9 cellular contexts compared by ENCODE assay signal in the genomic region with DNA sequence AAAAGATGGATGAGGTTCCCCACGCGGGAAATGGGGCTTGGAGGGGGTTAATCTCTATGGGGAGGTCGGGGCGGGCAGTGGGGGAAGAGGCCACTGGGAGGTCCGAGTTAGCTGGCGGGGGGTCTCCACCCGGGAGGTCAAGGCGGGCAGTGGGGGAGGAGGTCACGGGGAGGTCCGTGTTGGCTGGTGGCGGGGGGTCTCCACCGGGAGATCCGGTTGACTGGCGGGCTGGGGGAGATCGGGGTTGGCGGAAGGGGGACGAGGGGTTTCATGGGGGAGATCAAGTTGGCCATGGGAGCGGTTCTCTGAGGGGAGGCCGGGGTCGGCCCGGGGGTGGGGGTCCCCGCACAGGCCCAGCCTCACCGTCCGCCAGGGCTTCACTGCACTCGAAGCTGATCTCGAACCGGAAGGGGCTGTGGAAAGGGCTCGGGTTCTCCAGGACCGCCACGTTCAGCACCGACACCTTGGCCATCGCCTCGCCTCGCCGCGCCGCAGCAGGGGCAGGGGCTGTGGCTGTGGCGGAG. TPM values are rescaled to one million over a fixed set of nuclear protein-coding genes. Genes with fewer than 3 reads are reported as not detected.
A peak's percentile ranks its signal among the peaks of the same experiment; 100 is the strongest.
DNase-seq lines count a peak whose midpoint lies in the region; TF ChIP-seq lines count a peak whose summit lies in the region.
"Had no signal": no experiment of that assay in that cellular context is flagged by ENCODE, and none has a peak within 500 bp of the region (broad histone marks: within the 10 kb centered on the region; RNA-seq: fewer than 3 reads in every experiment).

No MANE protein-coding gene starts in this region.

- H3K4me3 Mint-ChIP-seq in activated CD4-positive, alpha-beta T cell treated with anti-CD3 and anti-CD28 coated beads, Interleukin-2, amount 10 ng/mL, durations not matched to agents 7 days and 5 days: peak overlapping the region; percentile 81
- peak overlapping the region; percentile 83 for H3K4me3 Mint-ChIP-seq in activated T-helper 1 cell treated with anti-CD3 and anti-CD28 coated beads, Interleukin-12 subunit alpha, Interleukin-12 subunit beta, Interleukin-2, Interleukin-4 antibody, amounts not matched to agents 30 ng/mL and 10 ng/mL and 1 ng/mL, durations not matched to agents 14 hours and 24 hours and 36 hours

- no peak for DNase-seq in activated CD4-positive, alpha-beta T cell treated with anti-CD3 and anti-CD28 coated beads, Interleukin-2, amount 10 ng/mL, durations not matched to agents 7 days and 5 days
- no peak for DNase-seq in activated CD4-positive, alpha-beta T cell treated with anti-CD3 and anti-CD28 coated beads for 48 hours
- DNase-seq in activated T-helper 1 cell treated with anti-CD3 and anti-CD28 coated beads, Interleukin-12 subunit alpha, Interleukin-12 subunit beta, Interleukin-2, Interleukin-4 antibody, amounts not matched to agents 30 ng/mL and 10 ng/mL and 1 ng/mL, durations not matched to agents 14 hours and 24 hours and 36 hours (ENCODE audit: low spot score): no peak
- DNase-seq in testis: peak; percentile 24
- DNase-seq in amygdala (lab: John Stamatoyannopoulos, UW): no peak
- no peak for DNase-seq in activated gamma-delta T cell treated with Interleukin-2 at 50 U/mL for 16 hours
- no peak for DNase-seq in stimulated activated CD4-positive, alpha-beta T cell treated with anti-CD3 and anti-CD28 coated beads, Interleukin-4, amount 100 ng/mL, for 1 hour

- no peaks in the 10 kb centered on the region for H3K36me3 ChIP-seq in testis (ENCODE audit: low read depth, missing control alignments)

- WGBS in testis, 2 donors: 1 to 3% methylated on average over 9 to 34 of the region's 38 CpGs

- H3K4me1 ChIP-seq in testis: peaks cover 25% of the 10 kb centered on the region

- H3K9me3 Mint-ChIP-seq in activated CD4-positive, alpha-beta T cell treated with anti-CD3 and anti-CD28 coated beads, Interleukin-2, amount 10 ng/mL, durations not matched to agents 7 days and 5 days: no peaks in the 10 kb centered on the region
- H3K9me3 Mint-ChIP-seq in activated T-helper 1 cell treated with anti-CD3 and anti-CD28 coated beads, Interleukin-12 subunit alpha, Interleukin-12 subunit beta, Interleukin-2, Interleukin-4 antibody, amounts not matched to agents 30 ng/mL and 10 ng/mL and 1 ng/mL, durations not matched to agents 14 hours and 24 hours and 36 hours: no peaks in the 10 kb centered on the region

- TF ChIP-seq CTCF in testis (IDR thresholded peaks at IDR 0.05): no peak

- CTCF ChIA-PET in activated CD4-positive, alpha-beta T cell treated with anti-CD3 and anti-CD28 coated beads, Interleukin-2, amount 10 ng/mL, durations not matched to agents 7 days and 5 days (lab: Charles Lee): interaction anchor here (0.6 to 3.1 kb wide), 78 partner anchors 9 to 523 kb away, joined by 3 to 27 read pairs (median 6); a partner anchor contains a TSS

- H3K27me3 Mint-ChIP-seq in activated CD4-positive, alpha-beta T cell treated with anti-CD3 and anti-CD28 coated beads, Interleukin-2, amount 10 ng/mL, durations not matched to agents 7 days and 5 days: no peaks in the 10 kb centered on the region
- H3K27me3 Mint-ChIP-seq in activated T-helper 1 cell treated with anti-CD3 and anti-CD28 coated beads, Interleukin-12 subunit alpha, Interleukin-12 subunit beta, Interleukin-2, Interleukin-4 antibody, amounts not matched to agents 30 ng/mL and 10 ng/mL and 1 ng/mL, durations not matched to agents 14 hours and 24 hours and 36 hours (ENCODE audit: insufficient read depth): no peaks in the 10 kb centered on the region

- intact Hi-C loops in activated T-helper 1 cell treated with anti-CD3 and anti-CD28 coated beads, Interleukin-12 subunit alpha, Interleukin-12 subunit beta, Interleukin-2, Interleukin-4 antibody, amounts not matched to agents 30 ng/mL and 10 ng/mL and 1 ng/mL, durations not matched to agents 14 hours and 24 hours and 36 hours (cut with micrococcal nuclease): loop anchor here (1.0 to 5.0 kb wide), 7 partner anchors 18 to 341 kb away; a partner anchor contains a TSS
- intact Hi-C loops in testis (cut with DNase I; ENCODE audit: low total_unique reads): no loop called here

- POLR2A ChIA-PET in activated CD4-positive, alpha-beta T cell treated with anti-CD3 and anti-CD28 coated beads, Interleukin-2, amount 10 ng/mL, durations not matched to agents 7 days and 5 days (lab: Charles Lee): interaction anchor here (0.5 to 1.0 kb wide), 2 partner anchors 181 to 344 kb away, joined by 3 read pairs; no protein-coding TSS in a partner anchor

- peak overlapping the region; percentile 93 for H3K27ac Mint-ChIP-seq in activated CD4-positive, alpha-beta T cell treated with anti-CD3 and anti-CD28 coated beads, Interleukin-2, amount 10 ng/mL, durations not matched to agents 7 days and 5 days
- peak overlapping the region; percentile 85 for H3K27ac Mint-ChIP-seq in activated T-helper 1 cell treated with anti-CD3 and anti-CD28 coated beads, Interleukin-12 subunit alpha, Interleukin-12 subunit beta, Interleukin-2, Interleukin-4 antibody, amounts not matched to agents 30 ng/mL and 10 ng/mL and 1 ng/mL, durations not matched to agents 14 hours and 24 hours and 36 hours

- H3K9me3 ChIP-seq in testis: no peaks in the 10 kb centered on the region

- H3K4me1 Mint-ChIP-seq in activated CD4-positive, alpha-beta T cell treated with anti-CD3 and anti-CD28 coated beads, Interleukin-2, amount 10 ng/mL, durations not matched to agents 7 days and 5 days: peaks cover 43% of the 10 kb centered on the region
- H3K4me1 Mint-ChIP-seq in activated T-helper 1 cell treated with anti-CD3 and anti-CD28 coated beads, Interleukin-12 subunit alpha, Interleukin-12 subunit beta, Interleukin-2, Interleukin-4 antibody, amounts not matched to agents 30 ng/mL and 10 ng/mL and 1 ng/mL, durations not matched to agents 14 hours and 24 hours and 36 hours (ENCODE audit: low read depth): peaks cover 31% of the 10 kb centered on the region

- H3K4me3 ChIP-seq in testis: peak overlapping the region; percentile 50 to 83

- H3K27ac ChIP-seq in layer of hippocampus (ENCODE audit: low read depth, low read length) (peak overlapping the region; percentile 57), testis (peak overlapping the region; percentile 36 to 39)

- TF ChIP-seq POLR2A in testis (IDR thresholded peaks at IDR 0.05): no peak

- H3K36me3 Mint-ChIP-seq in activated CD4-positive, alpha-beta T cell treated with anti-CD3 and anti-CD28 coated beads, Interleukin-2, amount 10 ng/mL, durations not matched to agents 7 days and 5 days (ENCODE audit: low read depth): peaks cover 36% of the 10 kb centered on the region
- peaks cover 18% of the 10 kb centered on the region for H3K36me3 Mint-ChIP-seq in activated T-helper 1 cell treated with anti-CD3 and anti-CD28 coated beads, Interleukin-12 subunit alpha, Interleukin-12 subunit beta, Interleukin-2, Interleukin-4 antibody, amounts not matched to agents 30 ng/mL and 10 ng/mL and 1 ng/mL, durations not matched to agents 14 hours and 24 hours and 36 hours (ENCODE audit: low read depth)

- no peaks in the 10 kb centered on the region for H3K27me3 ChIP-seq in layer of hippocampus (ENCODE audit: control insufficient read depth, insufficient read depth, low read length)
- no peaks in the 10 kb centered on the region for H3K27me3 ChIP-seq in testis

RNA-seq across cellular contexts. Expression of a gene that starts 0.3 kb away (rescaled TPM):
- total RNA-seq in activated CD4-positive, alpha-beta T cell treated with anti-CD3 and anti-CD28 coated beads, Interleukin-2, amount 10 ng/mL, durations not matched to agents 7 days and 5 days: 100 to 1,000 TPM; 119 to 131 TPM
- total RNA-seq in activated T-helper 1 cell treated with anti-CD3 and anti-CD28 coated beads, Interleukin-12 subunit alpha, Interleukin-12 subunit beta, Interleukin-2, Interleukin-4 antibody, amounts not matched to agents 30 ng/mL and 10 ng/mL and 1 ng/mL, durations not matched to agents 14 hours and 24 hours and 36 hours: 76.3 and 77.4 TPM in 2 replicates
- total RNA-seq in testis: 10 to 100 TPM; 31.5 to 52.7 TPM
- polyA plus RNA-seq in testis (ENCODE audit: insufficient read depth, low read depth, low replicate concordance): 55.2 TPM

RNA-seq across cellular contexts. Expression of a gene that starts 18.5 kb away (rescaled TPM):
- 10 to 100 TPM; 50.6 to 56.8 TPM for total RNA-seq in activated CD4-positive, alpha-beta T cell treated with anti-CD3 and anti-CD28 coated beads, Interleukin-2, amount 10 ng/mL, durations not matched to agents 7 days and 5 days
- 58.6 and 63.7 TPM in 2 replicates for total RNA-seq in activated T-helper 1 cell treated with anti-CD3 and anti-CD28 coated beads, Interleukin-12 subunit alpha, Interleukin-12 subunit beta, Interleukin-2, Interleukin-4 antibody, amounts not matched to agents 30 ng/mL and 10 ng/mL and 1 ng/mL, durations not matched to agents 14 hours and 24 hours and 36 hours
- total RNA-seq in testis: 100 to 1,000 TPM; 114 to 116 TPM
- polyA plus RNA-seq in testis (ENCODE audit: insufficient read depth, low read depth, low replicate concordance): 203 TPM

RNA-seq across cellular contexts. Expression of a gene that starts 45.5 kb away (rescaled TPM):
- 10 to 100 TPM; 80.7 to 84.5 TPM for total RNA-seq in activated CD4-positive, alpha-beta T cell treated with anti-CD3 and anti-CD28 coated beads, Interleukin-2, amount 10 ng/mL, durations not matched to agents 7 days and 5 days
- total RNA-seq in activated T-helper 1 cell treated with anti-CD3 and anti-CD28 coated beads, Interleukin-12 subunit alpha, Interleukin-12 subunit beta, Interleukin-2, Interleukin-4 antibody, amounts not matched to agents 30 ng/mL and 10 ng/mL and 1 ng/mL, durations not matched to agents 14 hours and 24 hours and 36 hours: 130 TPM in 2 replicates
- total RNA-seq in testis: 10 to 100 TPM; 50.6 to 72.9 TPM
- polyA plus RNA-seq in testis (ENCODE audit: insufficient read depth, low read depth, low replicate concordance): 34.0 TPM

RNA-seq across cellular contexts. Expression of a gene that starts 50.5 kb away (rescaled TPM):
- not detected for total RNA-seq in activated CD4-positive, alpha-beta T cell treated with anti-CD3 and anti-CD28 coated beads, Interleukin-2, amount 10 ng/mL, durations not matched to agents 7 days and 5 days
- total RNA-seq in activated T-helper 1 cell treated with anti-CD3 and anti-CD28 coated beads, Interleukin-12 subunit alpha, Interleukin-12 subunit beta, Interleukin-2, Interleukin-4 antibody, amounts not matched to agents 30 ng/mL and 10 ng/mL and 1 ng/mL, durations not matched to agents 14 hours and 24 hours and 36 hours: 0.67 and 1.1 TPM in 2 replicates
- total RNA-seq in testis: 10 to 100 TPM in 1 of 2 donors, 1 to 10 TPM in 1; 5.0 to 12.7 TPM
- polyA plus RNA-seq in testis (ENCODE audit: insufficient read depth, low read depth, low replicate concordance): 12.6 TPM
- total RNA-seq: activated CD8-positive, alpha-beta memory T cell treated with anti-CD3 and anti-CD28 coated beads for 36 hours had no signal
